In the genomic region with DNA sequence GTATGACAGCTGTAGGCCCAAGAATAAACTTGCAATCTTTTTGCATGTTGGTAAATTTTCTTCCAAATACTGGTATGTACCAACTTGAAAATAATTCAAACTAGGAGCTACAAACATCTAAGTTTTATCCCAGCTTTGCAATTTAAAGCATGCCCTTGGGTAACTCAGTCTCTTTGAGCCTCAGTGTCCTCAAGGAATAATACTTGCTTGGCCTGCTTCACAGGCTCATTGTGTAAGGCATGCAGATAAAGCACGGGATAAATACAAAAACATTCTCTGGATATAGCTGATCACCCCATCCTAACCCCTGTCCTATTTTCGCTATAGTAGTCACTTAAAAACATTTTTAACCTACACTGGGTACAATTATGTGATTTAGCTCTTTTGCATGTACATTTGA, we compare ENCODE assay signal across 9 cellular contexts.
"Had no signal": no experiment of that assay in that cellular context is flagged by ENCODE, and none has a peak within 500 bp of the region (broad histone marks: within the 10 kb centered on the region; RNA-seq: fewer than 3 reads in every experiment).

No MANE protein-coding gene starts in this region.

- H3K27ac ChIP-seq: GM23248 had no signal

- H3K9me3 Mint-ChIP-seq: GM23338, H9, HFFc6 had no signal

- H3K9ac ChIP-seq: GM23248 had no signal

- H3K4me3 Mint-ChIP-seq: GM23338, H9, HFFc6 had no signal

- H3K9me3 ChIP-seq: HAP-1 had no signal

- DNase-seq: GM23248, GOT3, H7, H9, HCEC 1CT, HFFc6 had no signal

- H3K4me2 ChIP-seq: GM23338 had no signal

- H3K27ac Mint-ChIP-seq: GM23338, H9, HFFc6 had no signal

- H3K4me3 ChIP-seq: GM23248, GM23338, HAP-1 had no signal

- H3K4me1 Mint-ChIP-seq: GM23338, H9 had no signal

- ATAC-seq: GM23338, HCT116 had no signal

- H2AFZ ChIP-seq: GM23248, GM23338 had no signal

- H3K4me1 ChIP-seq: HAP-1 had no signal
